Comparison of ENCODE assay signal across 1 cellular context in the genomic region with DNA sequence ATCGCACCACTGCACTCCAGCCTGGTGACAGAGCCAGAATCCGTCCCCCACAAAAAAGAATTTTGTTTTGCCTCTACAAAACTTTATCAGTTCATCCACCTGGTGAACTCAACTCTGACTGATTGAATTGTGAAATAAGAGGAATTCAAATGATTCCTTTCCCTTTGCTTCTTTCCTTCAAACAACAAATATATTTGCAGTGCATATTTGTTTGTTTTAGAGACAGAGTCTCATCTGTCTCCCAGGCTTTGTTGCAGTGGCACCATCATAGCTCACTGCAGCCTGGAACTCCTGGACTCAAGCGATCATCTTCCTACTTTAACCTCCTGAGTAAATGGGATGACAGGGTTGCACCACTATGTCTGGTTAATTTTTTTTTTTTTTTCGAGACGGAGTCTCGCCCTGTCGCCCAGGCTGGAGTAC.
TF ChIP-seq lines count a peak whose summit lies in the region.

No MANE protein-coding gene starts in this region.

TF ChIP-seq in HepG2, 621 proteins besides CTCF, POLR2A, EP300 and RAD21 (continued from another document and continues in another):
- TF ChIP-seq, protein P1, sequence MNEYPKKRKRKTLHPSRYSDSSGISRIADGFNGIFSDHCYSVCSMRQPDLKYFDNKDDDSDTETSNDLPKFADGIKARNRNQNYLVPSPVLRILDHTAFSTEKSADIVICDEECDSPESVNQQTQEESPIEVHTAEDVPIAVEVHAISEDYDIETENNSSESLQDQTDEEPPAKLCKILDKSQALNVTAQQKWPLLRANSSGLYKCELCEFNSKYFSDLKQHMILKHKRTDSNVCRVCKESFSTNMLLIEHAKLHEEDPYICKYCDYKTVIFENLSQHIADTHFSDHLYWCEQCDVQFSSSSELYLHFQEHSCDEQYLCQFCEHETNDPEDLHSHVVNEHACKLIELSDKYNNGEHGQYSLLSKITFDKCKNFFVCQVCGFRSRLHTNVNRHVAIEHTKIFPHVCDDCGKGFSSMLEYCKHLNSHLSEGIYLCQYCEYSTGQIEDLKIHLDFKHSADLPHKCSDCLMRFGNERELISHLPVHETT (CRISPR knock-in tag; conservative IDR thresholded peaks at IDR 0.05) = no peak
- TF ChIP-seq ZNF329 (CRISPR knock-in tag; IDR thresholded peaks at IDR 0.05; ENCODE audit: low read depth) (no peak), ZNF713 (CRISPR knock-in tag; IDR thresholded peaks at IDR 0.05) (no peak), ZFP90 (CRISPR knock-in tag; IDR thresholded peaks at IDR 0.05; ENCODE audit: borderline replicate concordance) (no peak), THAP8 (CRISPR knock-in tag; IDR thresholded peaks at IDR 0.05; ENCODE audit: borderline replicate concordance) (no peak), ZNF772 (CRISPR knock-in tag; IDR thresholded peaks at IDR 0.05) (no peak), GATAD2A (CRISPR knock-in tag; IDR thresholded peaks at IDR 0.05) (peak; percentile 63; the same call in 1 of the 2 replicates), AHDC1 (CRISPR knock-in tag; IDR thresholded peaks at IDR 0.05; ENCODE audit: borderline replicate concordance) (no peak; the same call in 1 of the 2 replicates), HMG20A (CRISPR knock-in tag; IDR thresholded peaks at IDR 0.05; ENCODE audit: borderline replicate concordance) (peak; percentile 32; the same call in 1 of the 2 replicates), FOXA3 (CRISPR knock-in tag; IDR thresholded peaks at IDR 0.05) (peak; percentile 64), RELA (CRISPR knock-in tag; IDR thresholded peaks at IDR 0.05) (no peak), FLYWCH1 (CRISPR knock-in tag; IDR thresholded peaks at IDR 0.05) (no peak), FOXK1 (CRISPR knock-in tag; IDR thresholded peaks at IDR 0.05; ENCODE audit: borderline replicate concordance, low read depth) (peak; percentile 18; the same call in 1 of the 2 replicates), PPARG (CRISPR knock-in tag; conservative IDR thresholded peaks at IDR 0.05) (no peak), MEIS1 (CRISPR knock-in tag; IDR thresholded peaks at IDR 0.05; ENCODE audit: borderline replicate concordance) (no peak), ZNF572 (CRISPR knock-in tag; IDR thresholded peaks at IDR 0.05) (no peak), EZH2 (conservative IDR thresholded peaks at IDR 0.05; ENCODE audit: low read depth, low read length) (no peak), CREBL2 (CRISPR knock-in tag; IDR thresholded peaks at IDR 0.05; ENCODE audit: borderline replicate concordance) (no peak), NFE2L1 (CRISPR knock-in tag; IDR thresholded peaks at IDR 0.05; ENCODE audit: borderline replicate concordance) (no peak), SRSF1 (optimal IDR thresholded peaks at IDR 0.05; ENCODE audit: low read depth, low read length) (no peak), JDP2 (CRISPR knock-in tag; IDR thresholded peaks at IDR 0.05; ENCODE audit: borderline replicate concordance) (no peak), MIXL1 (CRISPR knock-in tag; IDR thresholded peaks at IDR 0.05) (peak; percentile 55; the same call in 1 of the 2 replicates), RNF2 (conservative IDR thresholded peaks at IDR 0.05; ENCODE audit: low read depth) (no peak), FOXJ3 (CRISPR knock-in tag; IDR thresholded peaks at IDR 0.05; ENCODE audit: borderline replicate concordance) (no peak), HNRNPUL1 (IDR thresholded peaks at IDR 0.05; ENCODE audit: low read depth, low read length) (no peak), ZC3H13 (CRISPR knock-in tag; IDR thresholded peaks at IDR 0.05) (no peak), TRIM24 (CRISPR knock-in tag; IDR thresholded peaks at IDR 0.05) (no peak), GTF3A (CRISPR knock-in tag; conservative IDR thresholded peaks at IDR 0.05) (no peak), BCL6 (CRISPR knock-in tag; IDR thresholded peaks at IDR 0.05) (peak; percentile 33; the same call in 1 of the 2 replicates), KLF11 (CRISPR knock-in tag; IDR thresholded peaks at IDR 0.05) (no peak), KDM6A (CRISPR knock-in tag; IDR thresholded peaks at IDR 0.05; ENCODE audit: low read depth) (no peak), HHEX (CRISPR knock-in tag; IDR thresholded peaks at IDR 0.05) (peak; percentile 20; the same call in 1 of the 2 replicates), HOXA3 (CRISPR knock-in tag; IDR thresholded peaks at IDR 0.05) (peak; percentile 25; the same call in 1 of the 2 replicates), ATF7-NPFF (CRISPR knock-in tag; IDR thresholded peaks at IDR 0.05; ENCODE audit: low read depth) (no peak), ZBTB46 (CRISPR knock-in tag; IDR thresholded peaks at IDR 0.05; ENCODE audit: borderline replicate concordance) (no peak), SKI (IDR thresholded peaks at IDR 0.05; ENCODE audit: partially characterized antibody) (peak; percentile 44), PHF5A (CRISPR knock-in tag; IDR thresholded peaks at IDR 0.05; ENCODE audit: low read depth, unreplicated experiment) (no peak), ZNF784 (CRISPR knock-in tag; IDR thresholded peaks at IDR 0.05; ENCODE audit: borderline replicate concordance) (no peak), ZNF282 (IDR thresholded peaks at IDR 0.05; ENCODE audit: partially characterized antibody) (no peak), NFIC (IDR thresholded peaks at IDR 0.05; ENCODE audit: low read length) (peak; percentile 44; the same call in 1 of the 2 replicates), ZBTB39 (CRISPR knock-in tag; IDR thresholded peaks at IDR 0.05) (peak; percentile 61; the same call in 1 of the 2 replicates)
- TF ChIP-seq, protein P2, sequence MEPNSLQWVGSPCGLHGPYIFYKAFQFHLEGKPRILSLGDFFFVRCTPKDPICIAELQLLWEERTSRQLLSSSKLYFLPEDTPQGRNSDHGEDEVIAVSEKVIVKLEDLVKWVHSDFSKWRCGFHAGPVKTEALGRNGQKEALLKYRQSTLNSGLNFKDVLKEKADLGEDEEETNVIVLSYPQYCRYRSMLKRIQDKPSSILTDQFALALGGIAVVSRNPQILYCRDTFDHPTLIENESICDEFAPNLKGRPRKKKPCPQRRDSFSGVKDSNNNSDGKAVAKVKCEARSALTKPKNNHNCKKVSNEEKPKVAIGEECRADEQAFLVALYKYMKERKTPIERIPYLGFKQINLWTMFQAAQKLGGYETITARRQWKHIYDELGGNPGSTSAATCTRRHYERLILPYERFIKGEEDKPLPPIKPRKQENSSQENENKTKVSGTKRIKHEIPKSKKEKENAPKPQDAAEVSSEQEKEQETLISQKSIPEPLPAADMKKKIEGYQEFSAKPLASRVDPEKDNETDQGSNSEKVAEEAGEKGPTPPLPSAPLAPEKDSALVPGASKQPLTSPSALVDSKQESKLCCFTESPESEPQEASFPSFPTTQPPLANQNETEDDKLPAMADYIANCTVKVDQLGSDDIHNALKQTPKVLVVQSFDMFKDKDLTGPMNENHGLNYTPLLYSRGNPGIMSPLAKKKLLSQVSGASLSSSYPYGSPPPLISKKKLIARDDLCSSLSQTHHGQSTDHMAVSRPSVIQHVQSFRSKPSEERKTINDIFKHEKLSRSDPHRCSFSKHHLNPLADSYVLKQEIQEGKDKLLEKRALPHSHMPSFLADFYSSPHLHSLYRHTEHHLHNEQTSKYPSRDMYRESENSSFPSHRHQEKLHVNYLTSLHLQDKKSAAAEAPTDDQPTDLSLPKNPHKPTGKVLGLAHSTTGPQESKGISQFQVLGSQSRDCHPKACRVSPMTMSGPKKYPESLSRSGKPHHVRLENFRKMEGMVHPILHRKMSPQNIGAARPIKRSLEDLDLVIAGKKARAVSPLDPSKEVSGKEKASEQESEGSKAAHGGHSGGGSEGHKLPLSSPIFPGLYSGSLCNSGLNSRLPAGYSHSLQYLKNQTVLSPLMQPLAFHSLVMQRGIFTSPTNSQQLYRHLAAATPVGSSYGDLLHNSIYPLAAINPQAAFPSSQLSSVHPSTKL (CRISPR knock-in tag; IDR thresholded peaks at IDR 0.05) = peak; percentile 34
- TF ChIP-seq, protein P3, sequence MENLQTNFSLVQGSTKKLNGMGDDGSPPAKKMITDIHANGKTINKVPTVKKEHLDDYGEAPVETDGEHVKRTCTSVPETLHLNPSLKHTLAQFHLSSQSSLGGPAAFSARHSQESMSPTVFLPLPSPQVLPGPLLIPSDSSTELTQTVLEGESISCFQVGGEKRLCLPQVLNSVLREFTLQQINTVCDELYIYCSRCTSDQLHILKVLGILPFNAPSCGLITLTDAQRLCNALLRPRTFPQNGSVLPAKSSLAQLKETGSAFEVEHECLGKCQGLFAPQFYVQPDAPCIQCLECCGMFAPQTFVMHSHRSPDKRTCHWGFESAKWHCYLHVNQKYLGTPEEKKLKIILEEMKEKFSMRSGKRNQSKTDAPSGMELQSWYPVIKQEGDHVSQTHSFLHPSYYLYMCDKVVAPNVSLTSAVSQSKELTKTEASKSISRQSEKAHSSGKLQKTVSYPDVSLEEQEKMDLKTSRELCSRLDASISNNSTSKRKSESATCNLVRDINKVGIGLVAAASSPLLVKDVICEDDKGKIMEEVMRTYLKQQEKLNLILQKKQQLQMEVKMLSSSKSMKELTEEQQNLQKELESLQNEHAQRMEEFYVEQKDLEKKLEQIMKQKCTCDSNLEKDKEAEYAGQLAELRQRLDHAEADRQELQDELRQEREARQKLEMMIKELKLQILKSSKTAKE (CRISPR knock-in tag; IDR thresholded peaks at IDR 0.05; ENCODE audit: borderline replicate concordance) = 0 out of 2 replicates have a peak, but pooled peaks have one; percentile 9
